In genomic region chr12:118337194-118337838, GRCh38 we compare ENCODE assay signal across 17 cellular contexts. TPM values are rescaled to one million over a fixed set of nuclear protein-coding genes. Genes with fewer than 3 reads are reported as not detected.
DNase-seq lines count a peak whose midpoint lies in the region; ATAC-seq and TF ChIP-seq lines count a peak whose summit lies in the region.
"Had no signal": no experiment of that assay in that cellular context is flagged by ENCODE, and none has a peak within 500 bp of the region (broad histone marks: within the 10 kb centered on the region; RNA-seq: fewer than 3 reads in every experiment).

No MANE protein-coding gene starts in this region.

- H3K4me3 ChIP-seq in A673 (ENCODE audit: low read depth, low read length, poor library complexity, severe bottlenecking) (no peak overlapping the region), adipocyte (ENCODE audit: low read length) (no peak overlapping the region), foreskin fibroblast (ENCODE audit: low read depth in 1 of 2, low read length in 2 of 2) (no peak overlapping the region)
- H3K4me3 ChIP-seq: ovary, smooth muscle cell had no signal

- TF ChIP-seq CTCF in A673 (conservative IDR thresholded peaks at IDR 0.05; ENCODE audit: low read depth, low read length) (no peak), foreskin fibroblast (IDR thresholded peaks at IDR 0.05; ENCODE audit: low read depth, low read length) (no peak)

- intact Hi-C loops in A673 (cut with micrococcal nuclease; ENCODE audit: unreplicated experiment): no loop called here

- peak overlapping the region; percentile 59 for H3K27ac ChIP-seq in A673 (ENCODE audit: low read depth, low read length, poor library complexity, severe bottlenecking)
- H3K27ac ChIP-seq: KMS-11, ovary had no signal

- CTCF ChIA-PET in A673 (lab: Charles Lee): no interaction called here

- BruUV-seq in A673 (replicated peaks; lab: Mats Ljungman, UMichigan): no TSS peak

- peak; percentile 55 for DNase-seq in A673 (ENCODE audit: low spot score)
- peak; percentile 87 for DNase-seq in H4 (ENCODE audit: low spot score)
- DNase-seq in adipocyte (ENCODE audit: low read depth): peak; percentile 73
- peak; percentile 24 to 62 for DNase-seq in foreskin fibroblast
- no peak for DNase-seq in stimulated activated naive CD8-positive, alpha-beta T cell treated with anti-CD3 and anti-CD28 coated beads, Interleukin-15, Interleukin-2, amounts not matched to agents 100 U/mL and 50 U/mL, for 24 hours
- DNase-seq in Ammon's horn (ENCODE audit: low spot score): no peak
- no peak for DNase-seq in NCI-H748 (lab: John Stamatoyannopoulos, UW; ENCODE audit: unreplicated experiment)
- no peak for DNase-seq in AG08395 (ENCODE audit: low spot score)
- DNase-seq: activated CD4-positive, alpha-beta memory T cell treated with anti-CD3 and anti-CD28 coated beads for 36 hours; activated T-cell treated with anti-CD3 and anti-CD28 coated beads, Interleukin-2, amount 50 U/mL, for 48 hours; BE2C; NCI-H1436 treated with DMSO at 0.1 percent for 48 hours; NCI-H2227 treated with DMSO at 0.1 percent for 48 hours; ovary; stimulated activated naive CD4-positive, alpha-beta T cell had no signal

- H3K4me1 ChIP-seq in A673 (ENCODE audit: insufficient read depth, low read length, poor library complexity, severe bottlenecking) (peaks cover 61% of the 10 kb centered on the region), adipocyte (ENCODE audit: control insufficient read depth, insufficient read depth, low read length) (peaks cover 8% of the 10 kb centered on the region)
- H3K4me1 ChIP-seq: BE2C had no signal

- no peaks in the 10 kb centered on the region for H3K27me3 ChIP-seq in A673 (replicated peaks; ENCODE audit: insufficient read depth, low read depth, low read length, poor library complexity)
- H3K27me3 ChIP-seq in adipocyte (replicated peaks; ENCODE audit: control insufficient read depth, insufficient read depth, low read length): no peaks in the 10 kb centered on the region
- H3K27me3 ChIP-seq: BE2C, ovary had no signal

- no peak for ATAC-seq in stimulated activated naive CD8-positive, alpha-beta T cell treated with anti-CD3 and anti-CD28 coated beads, Interleukin-15, Interleukin-2, amounts not matched to agents 100 U/mL and 50 U/mL, for 24 hours

- H3K9me3 ChIP-seq in A673 (ENCODE audit: low read depth, low read length, poor library complexity, severe bottlenecking) (no peaks in the 10 kb centered on the region), adipocyte (ENCODE audit: control insufficient read depth, low read length) (no peaks in the 10 kb centered on the region)
- H3K9me3 ChIP-seq: ovary had no signal

- H3K36me3 ChIP-seq in A673 (ENCODE audit: insufficient read depth, low read length, poor library complexity, severe bottlenecking): no peaks in the 10 kb centered on the region
- no peaks in the 10 kb centered on the region for H3K36me3 ChIP-seq in adipocyte (ENCODE audit: control insufficient read depth, insufficient read depth, low read length, severe bottlenecking)
- H3K36me3 ChIP-seq: BE2C, ovary had no signal

- POLR2A ChIA-PET in A673 (lab: Charles Lee; ENCODE audit: low non-redundant PET): no interaction called here

- H3K9ac ChIP-seq in adipocyte (ENCODE audit: low read length): no peak overlapping the region
- H3K9ac ChIP-seq: KMS-11 had no signal

RNA-seq across cellular contexts. Expression of gene TAOK3, which starts 35.4 kb away (rescaled TPM):
- 46.6 and 48.9 TPM in 2 replicates for total RNA-seq in A673 (2021)
- 14.1 and 24.1 TPM in 2 replicates for total RNA-seq in H4 (2014; rRNA removed; shearing (Covaris generic))

RNA-seq across cellular contexts. Expression of gene SUDS3, which starts 39.0 kb away (rescaled TPM):
- 47.8 and 50.0 TPM in 2 replicates for total RNA-seq in A673 (2021)
- total RNA-seq in H4 (2014; rRNA removed; shearing (Covaris generic)): 21.0 and 34.2 TPM in 2 replicates

Comparison
In these comparisons a context has a peak if more than half of its experiments do, and no peak if none do; other contexts are left out.
1. DNase-seq: peak in A673 (single experiment), H4 (single experiment), adipocyte (single experiment) and foreskin fibroblast (2 of 2); none in stimulated activated naive CD8-positive, alpha-beta T cell treated with anti-CD3 and anti-CD28 coated beads, Interleukin-15, Interleukin-2, amounts not matched to agents 100 U/mL and 50 U/mL, for 24 hours (single experiment), Ammon's horn (single experiment), NCI-H748 (single experiment) and AG08395 (single experiment).